Comparison of ENCODE assay signal across 8 cellular contexts in the genomic region with DNA sequence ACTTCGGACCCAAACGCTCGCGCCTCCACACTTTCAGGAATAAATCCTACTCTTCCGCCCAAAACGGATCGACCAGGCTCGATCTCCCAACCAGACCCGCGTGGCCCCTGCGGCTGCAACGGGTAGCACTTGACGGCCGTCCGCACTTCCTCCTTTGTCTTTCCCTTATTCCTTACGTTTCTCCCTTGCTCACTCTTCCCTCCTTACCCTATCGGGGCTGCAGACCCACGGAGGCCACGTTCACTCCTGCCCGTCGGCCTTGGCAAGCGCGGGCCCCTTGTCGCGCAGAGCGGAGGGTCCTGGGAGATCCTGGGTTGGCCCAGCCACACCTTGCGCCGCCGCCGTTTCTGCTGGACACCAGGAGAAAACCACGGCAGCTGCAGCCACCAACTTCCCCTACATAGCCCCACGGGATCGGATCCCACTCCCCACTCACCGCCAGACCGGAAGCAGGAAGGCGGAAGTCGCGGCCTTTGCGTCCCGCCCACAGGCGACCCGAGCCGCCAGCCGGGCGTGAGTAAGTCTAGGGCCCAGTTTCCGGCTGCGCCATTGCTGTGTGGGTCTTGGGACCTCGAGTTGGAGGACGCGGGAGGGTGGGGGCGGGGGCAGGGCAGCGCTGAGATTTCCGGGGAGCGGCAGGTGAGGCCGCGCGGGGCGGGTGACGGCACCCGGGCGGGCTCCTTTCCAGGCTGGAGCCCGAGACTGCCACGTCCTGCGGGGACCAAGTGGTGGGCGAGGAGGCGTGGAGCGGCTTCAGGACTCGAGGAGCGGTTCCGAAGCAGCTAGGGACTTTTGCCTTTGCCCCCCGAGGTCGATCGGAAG. TPM values are rescaled to one million over a fixed set of nuclear protein-coding genes. Genes with fewer than 3 reads are reported as not detected.
A peak's percentile ranks its signal among the peaks of the same experiment; 100 is the strongest.
DNase-seq lines count a peak whose midpoint lies in the region; ATAC-seq and TF ChIP-seq lines count a peak whose summit lies in the region.

A gene with protein sequence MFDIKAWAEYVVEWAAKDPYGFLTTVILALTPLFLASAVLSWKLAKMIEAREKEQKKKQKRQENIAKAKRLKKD (minus strand): TSS at position 459 of the 822 bp plus-strand sequence. CDS start 2,297 bp downstream, outside the sequence.

- H3K9ac ChIP-seq in BLaER1 treated with 17β-estradiol and CSF1 and Interleukin-3, amounts not matched to agents 10 nM and 100 nM: peak within 1 kb of the TSS; percentile 76 to 92 (median 88)
- H3K9ac ChIP-seq in duodenal mucosa (ENCODE audit: low read depth in 1 of 2, low read length in 2 of 2): peak within 1 kb of the TSS; percentile 86 to 87

- peaks cover 41% of the 10 kb centered on the region for H3K4me1 Mint-ChIP-seq in activated CD4-positive, alpha-beta memory T cell treated with anti-CD3 and anti-CD28 coated beads, Interleukin-2, amount 10 ng/mL, durations not matched to agents 7 days and 5 days

- peak within 1 kb of the TSS; percentile 89 for H3K27ac Mint-ChIP-seq in activated CD4-positive, alpha-beta memory T cell treated with anti-CD3 and anti-CD28 coated beads, Interleukin-2, amount 10 ng/mL, durations not matched to agents 7 days and 5 days

- no peak for TF ChIP-seq POLR2A in lower leg skin (IDR thresholded peaks at IDR 0.05)

- peak in 1 of 3 donors; percentile 14 for TF ChIP-seq CTCF in lower leg skin (IDR thresholded peaks at IDR 0.05)

- POLR2A ChIA-PET in activated CD4-positive, alpha-beta memory T cell treated with anti-CD3 and anti-CD28 coated beads, Interleukin-2, amount 10 ng/mL, durations not matched to agents 7 days and 5 days (lab: Charles Lee): interaction anchor here (1.2 to 3.5 kb wide), 2 partner anchors 13 to 169 kb away, joined by 3 to 17 read pairs; partner anchors contain the start of gene ZSWIM6

- ATAC-seq in GM19328 (IDR thresholded peaks at IDR 0.05; ENCODE audit: unreplicated experiment) (peak; percentile 94), HG03520 (IDR thresholded peaks at IDR 0.05; ENCODE audit: unreplicated experiment) (peak; percentile 92)

- no peaks in the 10 kb centered on the region for H3K27me3 ChIP-seq in BLaER1 treated with 17β-estradiol and CSF1 and Interleukin-3, amounts not matched to agents 10 nM and 100 nM
- no peaks in the 10 kb centered on the region for H3K27me3 ChIP-seq in duodenal mucosa (ENCODE audit: control insufficient read depth in 1 of 2, insufficient read depth in 2 of 2, low read length in 2 of 2)

- peaks cover 11 to 34% (median 21%) of the 10 kb centered on the region in 10 experiments for H3K4me1 ChIP-seq in BLaER1 treated with 17β-estradiol and CSF1 and Interleukin-3, amounts not matched to agents 10 nM and 100 nM
- peaks cover 3 to 22% of the 10 kb centered on the region in 2 donors for H3K4me1 ChIP-seq in duodenal mucosa (ENCODE audit: control insufficient read depth in 1 of 2, insufficient read depth in 2 of 2, low read length in 2 of 2)

- intact Hi-C loops in lower leg skin (cut with DNase I; ENCODE audit: low total_unique reads): no loop called here

- CTCF ChIA-PET in activated CD4-positive, alpha-beta memory T cell treated with anti-CD3 and anti-CD28 coated beads, Interleukin-2, amount 10 ng/mL, durations not matched to agents 7 days and 5 days (lab: Charles Lee): interaction anchor here (1.7 kb wide), 1 partner anchor 169 kb away, joined by 3 read pairs; no protein-coding TSS in a partner anchor

- no peaks in the 10 kb centered on the region for H4K20me1 ChIP-seq in BLaER1 treated with 17β-estradiol and CSF1 and Interleukin-3, amounts not matched to agents 10 nM and 100 nM

- H3K4me3 ChIP-seq in BLaER1 treated with 17β-estradiol and CSF1 and Interleukin-3, amounts not matched to agents 10 nM and 100 nM: peak within 1 kb of the TSS; percentile 59 to 86 (median 76)
- H3K4me3 ChIP-seq in duodenal mucosa (ENCODE audit: low read depth in 1 of 2, low read length in 2 of 2) (peak within 1 kb of the TSS; percentile 95 to 96), lower leg skin (ENCODE audit: low read depth, poor library complexity, severe bottlenecking) (peak within 1 kb of the TSS; percentile 97)

- DNase-seq in NCI-H774 (lab: John Stamatoyannopoulos, UW): peak; percentile 92
- peak; percentile 86 for DNase-seq in activated CD4-positive, alpha-beta memory T cell treated with anti-CD3 and anti-CD28 coated beads, Interleukin-2, amount 10 ng/mL, durations not matched to agents 7 days and 5 days
- DNase-seq in lower leg skin (ENCODE audit: low spot score in 2 of 2): peak; percentile 81 to 97
- peak; percentile 79 to 80 for DNase-seq in stimulated activated CD4-positive, alpha-beta T cell treated with anti-CD3 and anti-CD28 coated beads, Interleukin-4, amount 100 ng/mL, for 48 hours (ENCODE audit: low read depth in 2 of 2)

- H3K36me3 ChIP-seq in BLaER1 treated with 17β-estradiol and CSF1 and Interleukin-3, amounts not matched to agents 10 nM and 100 nM: peaks cover 31 to 38% (median 36%) of the 10 kb centered on the region in 11 experiments; a peak in 21 of 22 replicates
- peaks cover 10 to 20% of the 10 kb centered on the region in 2 donors for H3K36me3 ChIP-seq in duodenal mucosa (ENCODE audit: control insufficient read depth in 1 of 2, insufficient read depth in 2 of 2, low read length in 2 of 2)

- no peaks in the 10 kb centered on the region for H3K27me3 Mint-ChIP-seq in activated CD4-positive, alpha-beta memory T cell treated with anti-CD3 and anti-CD28 coated beads, Interleukin-2, amount 10 ng/mL, durations not matched to agents 7 days and 5 days

- H3K4me2 ChIP-seq in BLaER1 treated with 17β-estradiol and CSF1 and Interleukin-3, amounts not matched to agents 10 nM and 100 nM: peak within 1 kb of the TSS; percentile 59 to 97 (median 82)

- no peaks in the 10 kb centered on the region for H3K9me3 Mint-ChIP-seq in activated CD4-positive, alpha-beta memory T cell treated with anti-CD3 and anti-CD28 coated beads, Interleukin-2, amount 10 ng/mL, durations not matched to agents 7 days and 5 days

- H3K9me3 ChIP-seq in BLaER1 treated with 17β-estradiol and CSF1 and Interleukin-3, amounts not matched to agents 10 nM and 100 nM (replicated peaks in 1 of 11): peaks cover 0 to 23% (median 8%) of the 10 kb centered on the region in 11 experiments; a peak in 14 of 22 replicates
- H3K9me3 ChIP-seq in duodenal mucosa (ENCODE audit: control insufficient read depth in 1 of 2, low read length in 2 of 2): no peaks in the 10 kb centered on the region

- H3K27ac ChIP-seq in BLaER1 treated with 17β-estradiol and CSF1 and Interleukin-3, amounts not matched to agents 10 nM and 100 nM: peak within 1 kb of the TSS; percentile 86 to 97 (median 92)
- peak within 1 kb of the TSS; percentile 91 for H3K27ac ChIP-seq in duodenal mucosa (ENCODE audit: low read depth, low read length)

- 0 to 1% methylated on average over 34 to 58 of the region's 73 CpGs for WGBS in lower leg skin, 2 donors

- H3K4me3 Mint-ChIP-seq in activated CD4-positive, alpha-beta memory T cell treated with anti-CD3 and anti-CD28 coated beads, Interleukin-2, amount 10 ng/mL, durations not matched to agents 7 days and 5 days: peak within 1 kb of the TSS; percentile 93

- peaks cover 43% of the 10 kb centered on the region for H3K36me3 Mint-ChIP-seq in activated CD4-positive, alpha-beta memory T cell treated with anti-CD3 and anti-CD28 coated beads, Interleukin-2, amount 10 ng/mL, durations not matched to agents 7 days and 5 days (ENCODE audit: low read depth)

RNA-seq across cellular contexts. Expression of the gene that starts here (rescaled TPM):
- total RNA-seq in activated CD4-positive, alpha-beta memory T cell treated with anti-CD3 and anti-CD28 coated beads, Interleukin-2, amount 10 ng/mL, durations not matched to agents 7 days and 5 days: 10 to 100 TPM; 48.5 to 50.9 TPM
- 10 to 100 TPM; 29.2 to 33.8 (median 30.3) TPM for total RNA-seq in lower leg skin

Comparison
In these comparisons a context has a peak if more than half of its experiments do, and no peak if none do; other contexts are left out.
1. Peak in every context shown above with its lines: DNase-seq, ATAC-seq, H3K4me3 ChIP-seq and H3K27ac ChIP-seq.